ENCODE assay signal across 1 cellular context in genomic region chr1:101008229-101008628, GRCh38.
TF ChIP-seq lines count a peak whose summit lies in the region.

No MANE protein-coding gene starts in this region.

TF ChIP-seq in K562, 482 proteins besides CTCF, POLR2A, EP300 and RAD21 (continued from another document):
- peak; percentile 64 for TF ChIP-seq MYNN (IDR thresholded peaks at IDR 0.05)
- no peak for TF ChIP-seq MYNN (CRISPR knock-in tag; IDR thresholded peaks at IDR 0.05)
- TF ChIP-seq, protein P1, sequence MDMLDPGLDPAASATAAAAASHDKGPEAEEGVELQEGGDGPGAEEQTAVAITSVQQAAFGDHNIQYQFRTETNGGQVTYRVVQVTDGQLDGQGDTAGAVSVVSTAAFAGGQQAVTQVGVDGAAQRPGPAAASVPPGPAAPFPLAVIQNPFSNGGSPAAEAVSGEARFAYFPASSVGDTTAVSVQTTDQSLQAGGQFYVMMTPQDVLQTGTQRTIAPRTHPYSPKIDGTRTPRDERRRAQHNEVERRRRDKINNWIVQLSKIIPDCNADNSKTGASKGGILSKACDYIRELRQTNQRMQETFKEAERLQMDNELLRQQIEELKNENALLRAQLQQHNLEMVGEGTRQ (CRISPR knock-in tag; IDR thresholded peaks at IDR 0.05): no peak
- TF ChIP-seq C11orf30 (IDR thresholded peaks at IDR 0.05; ENCODE audit: low read depth): no peak
- TF ChIP-seq, protein P2, sequence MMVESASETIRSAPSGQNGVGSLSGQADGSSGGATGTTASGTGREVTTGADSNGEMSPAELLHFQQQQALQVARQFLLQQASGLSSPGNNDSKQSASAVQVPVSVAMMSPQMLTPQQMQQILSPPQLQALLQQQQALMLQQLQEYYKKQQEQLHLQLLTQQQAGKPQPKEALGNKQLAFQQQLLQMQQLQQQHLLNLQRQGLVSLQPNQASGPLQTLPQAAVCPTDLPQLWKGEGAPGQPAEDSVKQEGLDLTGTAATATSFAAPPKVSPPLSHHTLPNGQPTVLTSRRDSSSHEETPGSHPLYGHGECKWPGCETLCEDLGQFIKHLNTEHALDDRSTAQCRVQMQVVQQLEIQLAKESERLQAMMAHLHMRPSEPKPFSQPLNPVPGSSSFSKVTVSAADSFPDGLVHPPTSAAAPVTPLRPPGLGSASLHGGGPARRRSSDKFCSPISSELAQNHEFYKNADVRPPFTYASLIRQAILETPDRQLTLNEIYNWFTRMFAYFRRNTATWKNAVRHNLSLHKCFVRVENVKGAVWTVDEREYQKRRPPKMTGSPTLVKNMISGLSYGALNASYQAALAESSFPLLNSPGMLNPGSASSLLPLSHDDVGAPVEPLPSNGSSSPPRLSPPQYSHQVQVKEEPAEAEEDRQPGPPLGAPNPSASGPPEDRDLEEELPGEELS (CRISPR knock-in tag; IDR thresholded peaks at IDR 0.05; ENCODE audit: borderline replicate concordance): no peak
- TF ChIP-seq ZNF445 (CRISPR knock-in tag; IDR thresholded peaks at IDR 0.05; ENCODE audit: low read depth): no peak
TF ChIP-seq in K562: peak in this region for 2.
